In genomic region chr2:75053484-75054112, GRCh38 we compare ENCODE assay signal across 8 cellular contexts.
A peak's percentile ranks its signal among the peaks of the same experiment; 100 is the strongest.
DNase-seq lines count a peak whose midpoint lies in the region; ATAC-seq and TF ChIP-seq lines count a peak whose summit lies in the region.

No MANE protein-coding gene starts in this region.

- in situ Hi-C loops in gastrocnemius medialis (cut with MboI; ENCODE audit: low sequenced_read_pairs in 4 of 4) = loop anchor here in 1 of 4 donors (25.0 kb wide), 1 partner anchor 359 kb away; no protein-coding TSS in a partner anchor

- no peak overlapping the region for H3K27ac ChIP-seq in gastrocnemius medialis

- TF ChIP-seq POLR2A in gastrocnemius medialis (IDR thresholded peaks at IDR 0.05) = no peak

- peak in 2 of 5 experiments; percentile 16 to 20 for TF ChIP-seq CTCF in gastrocnemius medialis (IDR thresholded peaks at IDR 0.05 in 4 of 5, conservative IDR thresholded peaks at IDR 0.05 in 1 of 5)

- no peaks in the 10 kb centered on the region for H3K27me3 ChIP-seq in gastrocnemius medialis

- H3K9me3 ChIP-seq in gastrocnemius medialis = no peaks in the 10 kb centered on the region

- DNase-seq in COLO668 (lab: John Stamatoyannopoulos, UW; ENCODE audit: unreplicated experiment) (peak; percentile 56), NCI-H2029 treated with DMSO at 0.1 percent for 48 hours (lab: John Stamatoyannopoulos, UW) (peak; percentile 54), astrocyte of the hippocampus (ENCODE audit: low read depth, low spot score) (peak; percentile 42), lung microvascular endothelial cell (ENCODE audit: low read depth in 2 of 2) (peak; percentile 20 to 60), gastrocnemius medialis (no peak), posterior cingulate gyrus (no peak)

- H3K4me3 ChIP-seq in gastrocnemius medialis = no peak overlapping the region

- ATAC-seq in GM18517 (IDR thresholded peaks at IDR 0.05; ENCODE audit: unreplicated experiment) = peak; percentile 88
- peak; percentile 66 for ATAC-seq in HG02852 (IDR thresholded peaks at IDR 0.05; ENCODE audit: unreplicated experiment)
- ATAC-seq in gastrocnemius medialis = no peak

- intact Hi-C loops in gastrocnemius medialis (cut with DNase I; ENCODE audit: low total_unique reads) = no loop called here
- intact Hi-C loops in posterior cingulate gyrus (cut with DNase I) = no loop called here

- no peaks in the 10 kb centered on the region for H3K4me1 ChIP-seq in gastrocnemius medialis

- H3K36me3 ChIP-seq in gastrocnemius medialis = no peaks in the 10 kb centered on the region

Comparison
In these comparisons a context has a peak if more than half of its experiments do, and no peak if none do; other contexts are left out.
1. DNase-seq: peak in COLO668 (single experiment), NCI-H2029 treated with DMSO at 0.1 percent for 48 hours (single experiment), astrocyte of the hippocampus (single experiment) and lung microvascular endothelial cell (2 of 2); none in gastrocnemius medialis (0 of 2) and posterior cingulate gyrus (0 of 10).
2. ATAC-seq: peak in GM18517 (single experiment) and HG02852 (single experiment); none in gastrocnemius medialis (0 of 2).